ENCODE assay signal across 1 cellular context in the genomic region with DNA sequence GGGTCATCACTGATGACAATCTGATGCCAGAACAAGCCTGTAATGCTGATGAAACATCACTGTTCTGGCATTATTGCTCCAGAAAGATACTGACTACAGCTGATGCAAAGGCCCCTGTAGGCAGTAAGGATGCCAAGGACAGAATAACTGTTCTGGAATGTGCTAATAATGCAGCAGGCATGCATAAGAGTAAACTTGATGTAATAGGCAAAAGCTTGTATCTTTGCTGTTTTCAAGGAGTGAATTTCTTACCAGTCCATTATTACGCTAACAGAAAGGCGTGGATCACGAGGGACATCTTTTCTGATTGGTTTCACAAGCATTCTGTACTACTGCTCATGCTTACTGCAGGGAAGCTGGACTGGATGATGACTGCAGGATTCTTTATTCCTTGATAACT.
TF ChIP-seq lines count a peak whose summit lies in the region.

No MANE protein-coding gene starts in this region.

TF ChIP-seq in H1, 55 proteins besides CTCF, POLR2A, EP300 and RAD21:
- TF ChIP-seq RFX5 (IDR thresholded peaks at IDR 0.05; ENCODE audit: borderline replicate concordance, low read depth, low read length): no peak
- TF ChIP-seq CHD1 (IDR thresholded peaks at IDR 0.05; ENCODE audit: low read depth, low read length): no peak
- TF ChIP-seq JUND (IDR thresholded peaks at IDR 0.05; ENCODE audit: low read length): no peak
